Comparison of ENCODE assay signal across 1 cellular context in genomic region chr9:87113892-87114291, GRCh38.
TF ChIP-seq lines count a peak whose summit lies in the region.

No MANE protein-coding gene starts in this region.

TF ChIP-seq in GM23338, 12 proteins besides CTCF, POLR2A, EP300 and RAD21 (continued from another document):
- no peak for TF ChIP-seq ZNF462 (CRISPR knock-in tag; IDR thresholded peaks at IDR 0.05)
- TF ChIP-seq EZH2phosphoT487 (IDR thresholded peaks at IDR 0.05; ENCODE audit: unreplicated experiment), result no peak
- no peak for TF ChIP-seq POLR2AphosphoS5 (IDR thresholded peaks at IDR 0.05; ENCODE audit: low read depth)
- no peak for TF ChIP-seq STAT1 (IDR thresholded peaks at IDR 0.05; ENCODE audit: unreplicated experiment)
- no peak for TF ChIP-seq JUNB (IDR thresholded peaks at IDR 0.05; ENCODE audit: unreplicated experiment)
- no peak for TF ChIP-seq ETS1 (IDR thresholded peaks at IDR 0.05)
- no peak for TF ChIP-seq REST (IDR thresholded peaks at IDR 0.05; ENCODE audit: unreplicated experiment)
